In genomic region chr16:90100790-90101189, GRCh38 we compare ENCODE assay signal across 5 cellular contexts. TPM values are rescaled to one million over a fixed set of nuclear protein-coding genes. Genes with fewer than 3 reads are reported as not detected.
"Had no signal": no experiment of that assay in that cellular context is flagged by ENCODE, and none has a peak within 500 bp of the region (broad histone marks: within the 10 kb centered on the region; RNA-seq: fewer than 3 reads in every experiment).

No MANE protein-coding gene starts in this region.

RNA-seq across cellular contexts. Expression of gene PRDM7, which starts 23.7 kb away (rescaled TPM):
- total RNA-seq: HepG2, HT1080, IMR-90, M059J, SJCRH30 had no signal
- polyA plus RNA-seq: HepG2, IMR-90 had no signal
